9 cellular contexts compared by ENCODE assay signal in the genomic region with DNA sequence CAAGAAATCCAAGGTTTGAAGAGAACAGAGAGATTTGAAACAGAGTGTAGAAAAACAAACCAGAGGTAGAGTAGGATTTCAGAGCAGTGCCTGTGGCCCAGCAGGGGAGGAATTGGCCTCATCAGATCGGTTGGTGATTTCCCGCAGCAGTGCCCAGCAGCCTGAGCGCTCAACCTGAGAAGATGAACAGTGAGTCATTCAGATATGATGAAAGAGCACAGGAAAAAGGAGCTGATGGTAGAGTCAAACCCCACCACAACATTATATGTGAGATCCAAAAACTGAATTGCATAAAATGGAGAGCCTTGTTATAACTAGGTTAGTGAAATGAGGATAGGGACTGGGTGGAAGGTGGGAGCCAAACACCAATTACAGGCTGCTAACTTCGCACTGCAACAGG.
A peak's percentile ranks its signal among the peaks of the same experiment; 100 is the strongest.
DNase-seq lines count a peak whose midpoint lies in the region; ATAC-seq and TF ChIP-seq lines count a peak whose summit lies in the region.
"Had no signal": no experiment of that assay in that cellular context is flagged by ENCODE, and none has a peak within 500 bp of the region (broad histone marks: within the 10 kb centered on the region; RNA-seq: fewer than 3 reads in every experiment).

No MANE protein-coding gene starts in this region.

- no peaks in the 10 kb centered on the region for H3K27me3 ChIP-seq in heart right ventricle

- no peak for TF ChIP-seq CTCF in heart right ventricle (IDR thresholded peaks at IDR 0.05)

- no peak overlapping the region for H3K4me3 ChIP-seq in heart right ventricle
- H3K4me3 ChIP-seq: HAP-1 had no signal

- WGBS in heart right ventricle, 2 donors: 89 to 90% methylated on average over 4 of the region's 4 CpGs

- H3K4me1 ChIP-seq in heart right ventricle: peaks cover 0 to 11% (median 6%) of the 10 kb centered on the region in 9 donors
- H3K4me1 ChIP-seq: HAP-1 had no signal

- H3K27ac ChIP-seq in heart right ventricle: no peak overlapping the region

- H3K36me3 ChIP-seq in heart right ventricle: no peaks in the 10 kb centered on the region
- H3K36me3 ChIP-seq: HAP-1 had no signal

- ATAC-seq in GM19023 (IDR thresholded peaks at IDR 0.05; ENCODE audit: unreplicated experiment) (peak; percentile 61), heart right ventricle (no peak)

- H3K9me3 ChIP-seq in heart right ventricle: peaks cover 0 to 7% (median 0%) of the 10 kb centered on the region in 11 donors
- H3K9me3 ChIP-seq: HAP-1 had no signal

- intact Hi-C loops in heart right ventricle (cut with DNase I): loop anchor here in 9 of 10 donors (5.0 to 10.0 kb wide), 4 partner anchors 177 to 1220 kb away; no protein-coding TSS in a partner anchor

- DNase-seq in M059J (ENCODE audit: low read depth) (peak; percentile 77), activated gamma-delta T cell (lab: John Stamatoyannopoulos, UW) (peak; percentile 7), DMS 273 treated with DMSO at 0.1 percent for 48 hours (lab: John Stamatoyannopoulos, UW) (no peak), heart right ventricle (no peak), SW 1271 (lab: John Stamatoyannopoulos, UW) (no peak), nucleus accumbens (lab: John Stamatoyannopoulos, UW) (no peak)
- DNase-seq in stimulated activated CD4-positive, alpha-beta T cell treated with anti-CD3 and anti-CD28 coated beads, Interleukin-4, amount 100 ng/mL, for 24 hours: peak; percentile 60

Comparison
In these comparisons a context has a peak if more than half of its experiments do, and no peak if none do; other contexts are left out.
1. DNase-seq: peak in M059J (single experiment), activated gamma-delta T cell (single experiment) and stimulated activated CD4-positive, alpha-beta T cell treated with anti-CD3 and anti-CD28 coated beads, Interleukin-4, amount 100 ng/mL, for 24 hours (single experiment); none in DMS 273 treated with DMSO at 0.1 percent for 48 hours (single experiment), heart right ventricle (0 of 2), SW 1271 (0 of 2) and nucleus accumbens (0 of 56).